ENCODE assay signal across 20 cellular contexts in the genomic region with DNA sequence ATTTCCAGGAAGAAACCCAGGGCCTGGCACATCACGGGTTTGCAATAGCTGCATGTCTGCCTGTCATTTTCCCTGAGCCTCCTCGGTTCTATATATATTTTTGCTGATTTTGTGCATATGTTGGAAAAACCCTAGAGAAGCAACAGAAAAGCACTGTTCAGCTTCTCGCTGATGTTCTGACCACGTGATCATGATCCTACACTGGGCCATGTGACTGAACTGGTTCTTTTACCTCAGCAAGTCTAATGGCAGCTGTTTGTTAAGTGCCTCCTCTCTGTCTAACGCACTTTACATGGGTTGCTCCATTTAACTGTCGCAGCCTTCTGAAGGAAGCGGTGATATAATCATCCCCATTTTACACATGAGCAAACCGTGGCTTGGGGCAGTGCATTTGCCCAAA.
DNase-seq lines count a peak whose midpoint lies in the region; ATAC-seq, FAIRE-seq and TF ChIP-seq lines count a peak whose summit lies in the region.
"Had no signal": no experiment of that assay in that cellular context is flagged by ENCODE, and none has a peak within 500 bp of the region (broad histone marks: within the 10 kb centered on the region; RNA-seq: fewer than 3 reads in every experiment).

No MANE protein-coding gene starts in this region.

- TF ChIP-seq POLR2A in HepG2 (IDR thresholded peaks at IDR 0.05; ENCODE audit: insufficient read depth in 1 of 2, low read depth in 2 of 2, low read length in 2 of 2) (no peak), right lobe of liver (IDR thresholded peaks at IDR 0.05) (no peak)

- H3K27ac Mint-ChIP-seq in mesothelial cell of epicardium = peak overlapping the region; percentile 75
- H3K27ac Mint-ChIP-seq: CD14-positive monocyte; CD4-positive, alpha-beta T cell; CD8-positive, alpha-beta memory T cell; GM23338; HFFc6 had no signal

- BruUV-seq in HepG2 (replicated peaks; lab: Mats Ljungman, UMichigan) = no TSS peak

- H3K4me1 ChIP-seq in HepG2 (ENCODE audit: insufficient read depth, low read length) (no peaks in the 10 kb centered on the region), right lobe of liver (no peaks in the 10 kb centered on the region)
- H3K4me1 ChIP-seq: HAP-1 had no signal

- POLR2A ChIA-PET in HepG2 (lab: Yijun Ruan, JAX) = no interaction called here

- H3K4me3 ChIP-seq in HepG2 (replicated peaks in 1 of 3; ENCODE audit: insufficient read depth in 1 of 3, low read depth in 2 of 3, low read length in 3 of 3) (no peak overlapping the region), right lobe of liver (no peak overlapping the region)
- H3K4me3 ChIP-seq: GM12878, GM23338, HAP-1 had no signal

- no peaks in the 10 kb centered on the region for H4K20me1 ChIP-seq in HepG2 (ENCODE audit: insufficient read depth, low read length)

- no peak overlapping the region for H3K4me2 ChIP-seq in HepG2 (ENCODE audit: low read depth, low read length)
- H3K4me2 ChIP-seq: GM23338 had no signal

- H3K36me3 ChIP-seq in HepG2 (replicated peaks in 1 of 2; ENCODE audit: control insufficient read depth in 1 of 2, insufficient read depth in 2 of 2, low read length in 2 of 2) = no peaks in the 10 kb centered on the region
- H3K36me3 ChIP-seq in right lobe of liver = no peaks in the 10 kb centered on the region
- H3K36me3 ChIP-seq: HAP-1 had no signal

- no peaks in the 10 kb centered on the region for H3K36me3 Mint-ChIP-seq in mesothelial cell of epicardium
- H3K36me3 Mint-ChIP-seq: CD14-positive monocyte; CD8-positive, alpha-beta memory T cell had no signal

- no peaks in the 10 kb centered on the region for H3K27me3 Mint-ChIP-seq in mesothelial cell of epicardium (ENCODE audit: low read depth)
- H3K27me3 Mint-ChIP-seq: CD4-positive, alpha-beta T cell had no signal

- no peak for FAIRE-seq in HepG2 (lab: Jason Lieb, UNC)
- FAIRE-seq: D721Med, GM12878 had no signal

- H3K27ac ChIP-seq in HepG2 (ENCODE audit: extremely low read length, insufficient read depth, low read length) = no peak overlapping the region
- H3K27ac ChIP-seq in right lobe of liver = no peak overlapping the region

- no peak for TF ChIP-seq EP300 in HepG2 (IDR thresholded peaks at IDR 0.05; ENCODE audit: low read depth in 2 of 2, low read length in 2 of 2)
- no peak for TF ChIP-seq EP300 in HepG2 (CRISPR knock-in tag; IDR thresholded peaks at IDR 0.05; ENCODE audit: borderline replicate concordance)

- TF ChIP-seq CTCF in HepG2 (CRISPR knock-in tag; IDR thresholded peaks at IDR 0.05) = no peak
- TF ChIP-seq CTCF in right lobe of liver (IDR thresholded peaks at IDR 0.05) = no peak
- TF ChIP-seq CTCF in mesothelial cell of epicardium (IDR thresholded peaks at IDR 0.05; ENCODE audit: unreplicated experiment) = no peak

- TF ChIP-seq RAD21 in HepG2 (CRISPR knock-in tag; IDR thresholded peaks at IDR 0.05) = no peak

- no peaks in the 10 kb centered on the region for H3K79me2 ChIP-seq in HepG2 (ENCODE audit: insufficient read depth, low read length)

- in situ Hi-C loops in HepG2 (cut with HindIII; ENCODE audit: extremely low pct_ligation_motif_present, low pct_unique_long_range_greater_than_20kb) = no loop called here

- no peak overlapping the region for H3K4me3 Mint-ChIP-seq in mesothelial cell of epicardium
- H3K4me3 Mint-ChIP-seq: CD14-positive monocyte; CD4-positive, alpha-beta T cell; CD8-positive, alpha-beta memory T cell; GM23338; HFFc6 had no signal

- H3K9me3 ChIP-seq in HepG2 (ENCODE audit: low read length) (no peaks in the 10 kb centered on the region), right lobe of liver (no peaks in the 10 kb centered on the region)
- H3K9me3 ChIP-seq: HAP-1 had no signal

- WGBS in HepG2 (ENCODE audit: low lambda C conversion rate) = 40% methylated on average over 8 of the region's 8 CpGs
- WGBS in right lobe of liver (ENCODE audit: insufficient coverage, low coverage, low lambda C conversion rate, missing lambda C conversion rate) = 77% methylated on average over 7 of the region's 8 CpGs

- H3K27me3 ChIP-seq in HepG2 (ENCODE audit: control insufficient read depth in 1 of 2, insufficient read depth in 2 of 2, low read length in 2 of 2) (peaks cover 0 to 10% of the 10 kb centered on the region in 2 experiments; a peak in 2 of 5 replicates), right lobe of liver (no peaks in the 10 kb centered on the region)

- H3K4me1 Mint-ChIP-seq in mesothelial cell of epicardium = peaks cover 26% of the 10 kb centered on the region
- H3K4me1 Mint-ChIP-seq: CD8-positive, alpha-beta memory T cell; GM23338 had no signal

- H3K9me3 Mint-ChIP-seq in mesothelial cell of epicardium = no peaks in the 10 kb centered on the region
- H3K9me3 Mint-ChIP-seq: CD4-positive, alpha-beta T cell; CD8-positive, alpha-beta memory T cell had no signal

- CTCF ChIA-PET in HepG2 (lab: Yijun Ruan, JAX; ENCODE audit: low intra/inter-chr PET ratio, low total read pairs) = no interaction called here

- ATAC-seq in HepG2 (no peak), right lobe of liver (no peak), HG02852 (IDR thresholded peaks at IDR 0.05; ENCODE audit: unreplicated experiment) (no peak)
- ATAC-seq: GM12878, GM23338 had no signal

- no peak overlapping the region for H3K9ac ChIP-seq in HepG2 (ENCODE audit: insufficient read depth, low read depth, low read length)

- DNase-seq in HepG2 (ENCODE audit: low spot score) = no peak
- DNase-seq in right lobe of liver = no peak
- DNase-seq in RPMI8226 = peak; percentile 23
- no peak for DNase-seq in mesothelial cell of epicardium (ENCODE audit: low spot score in 2 of 2, unreplicated experiment in 2 of 2)
- no peak for DNase-seq in cerebellum (ENCODE audit: low spot score)
- DNase-seq in mucosa of gallbladder (ENCODE audit: low spot score) = no peak
- DNase-seq: 8988T; CD4-positive, alpha-beta T cell; CD8-positive, alpha-beta memory T cell; DMS 273 treated with DMSO at 0.1 percent for 48 hours; DMS79; EL; GDM1; HFFc6 had no signal

- intact Hi-C loops in HepG2 (cut with micrococcal nuclease; ENCODE audit: unreplicated experiment) = no loop called here
- intact Hi-C loops in right lobe of liver (cut with DNase I) = no loop called here

- H2AFZ ChIP-seq in HepG2 (ENCODE audit: low read length) = no peak overlapping the region
- H2AFZ ChIP-seq: GM23338 had no signal

TF ChIP-seq in HepG2, 621 proteins besides CTCF, POLR2A, EP300 and RAD21:
- TF ChIP-seq RAD51 (IDR thresholded peaks at IDR 0.05; ENCODE audit: borderline replicate concordance) (peak; percentile 54; the same call in 1 of the 2 replicates), ZNF224 (CRISPR knock-in tag; IDR thresholded peaks at IDR 0.05) (no peak), ZNF816 (CRISPR knock-in tag; IDR thresholded peaks at IDR 0.05; ENCODE audit: borderline replicate concordance) (no peak), NR2C2 (CRISPR knock-in tag; IDR thresholded peaks at IDR 0.05; ENCODE audit: borderline replicate concordance) (no peak), ZNF772 (CRISPR knock-in tag; IDR thresholded peaks at IDR 0.05) (no peak), FOXK1 (CRISPR knock-in tag; IDR thresholded peaks at IDR 0.05; ENCODE audit: borderline replicate concordance, low read depth) (no peak), SCMH1 (CRISPR knock-in tag; IDR thresholded peaks at IDR 0.05; ENCODE audit: borderline replicate concordance) (no peak), ZFP62 (CRISPR knock-in tag; IDR thresholded peaks at IDR 0.05) (no peak), CC2D1A (CRISPR knock-in tag; IDR thresholded peaks at IDR 0.05) (no peak), ZNF782 (CRISPR knock-in tag; IDR thresholded peaks at IDR 0.05; ENCODE audit: borderline replicate concordance) (no peak), KLF11 (CRISPR knock-in tag; IDR thresholded peaks at IDR 0.05) (no peak), AKAP8 (CRISPR knock-in tag; IDR thresholded peaks at IDR 0.05) (no peak)
- TF ChIP-seq, protein P1, sequence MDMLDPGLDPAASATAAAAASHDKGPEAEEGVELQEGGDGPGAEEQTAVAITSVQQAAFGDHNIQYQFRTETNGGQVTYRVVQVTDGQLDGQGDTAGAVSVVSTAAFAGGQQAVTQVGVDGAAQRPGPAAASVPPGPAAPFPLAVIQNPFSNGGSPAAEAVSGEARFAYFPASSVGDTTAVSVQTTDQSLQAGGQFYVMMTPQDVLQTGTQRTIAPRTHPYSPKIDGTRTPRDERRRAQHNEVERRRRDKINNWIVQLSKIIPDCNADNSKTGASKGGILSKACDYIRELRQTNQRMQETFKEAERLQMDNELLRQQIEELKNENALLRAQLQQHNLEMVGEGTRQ (IDR thresholded peaks at IDR 0.05; ENCODE audit: low read depth, low read length) = peak; percentile 72
- TF ChIP-seq, protein P1 (CRISPR knock-in tag; IDR thresholded peaks at IDR 0.05; ENCODE audit: borderline replicate concordance) = no peak
- TF ChIP-seq, protein P2, sequence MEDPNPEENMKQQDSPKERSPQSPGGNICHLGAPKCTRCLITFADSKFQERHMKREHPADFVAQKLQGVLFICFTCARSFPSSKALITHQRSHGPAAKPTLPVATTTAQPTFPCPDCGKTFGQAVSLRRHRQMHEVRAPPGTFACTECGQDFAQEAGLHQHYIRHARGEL (CRISPR knock-in tag; IDR thresholded peaks at IDR 0.05) = no peak
